ENCODE assay signal across 15 cellular contexts in the genomic region with DNA sequence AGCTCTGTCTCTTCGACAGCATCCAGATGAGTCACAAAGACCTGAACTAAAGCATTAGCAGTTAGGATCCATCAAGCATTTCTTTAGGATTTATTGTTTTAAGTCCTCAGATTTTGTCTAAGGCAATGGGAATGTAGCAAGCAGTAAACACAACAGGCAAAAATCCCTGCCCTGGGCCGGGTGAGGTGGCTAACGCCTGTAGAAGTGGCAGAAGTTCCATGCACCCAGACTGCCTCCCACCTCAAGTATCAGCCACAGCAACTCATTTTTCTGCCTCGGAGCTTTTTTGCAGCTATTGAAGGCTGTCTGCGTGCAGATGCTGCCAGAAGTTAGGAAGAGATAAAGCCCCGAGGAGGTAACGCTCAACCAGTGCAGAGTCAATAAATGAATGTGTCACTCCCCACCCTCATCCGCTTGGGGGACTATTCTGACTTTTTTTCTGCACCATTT. TPM values are rescaled to one million over a fixed set of nuclear protein-coding genes. Genes with fewer than 3 reads are reported as not detected.
DNase-seq lines count a peak whose midpoint lies in the region; TF ChIP-seq lines count a peak whose summit lies in the region.
"Had no signal": no experiment of that assay in that cellular context is flagged by ENCODE, and none has a peak within 500 bp of the region (broad histone marks: within the 10 kb centered on the region; RNA-seq: fewer than 3 reads in every experiment).

No MANE protein-coding gene starts in this region.

- no peaks in the 10 kb centered on the region for H3K4me1 Mint-ChIP-seq in MCF 10A (ENCODE audit: insufficient read depth, unreplicated experiment)
- H3K4me1 Mint-ChIP-seq: activated B cell treated with CpG ODN at 0.5 μM for 24 hours; activated naive CD8-positive, alpha-beta T cell treated with anti-CD3 and anti-CD28 coated beads, Interleukin-2, amount 50 U/mL, for 24 hours had no signal

- H3K27me3 Mint-ChIP-seq in MCF 10A (ENCODE audit: insufficient read depth, unreplicated experiment): no peaks in the 10 kb centered on the region

- TF ChIP-seq CTCF in MCF 10A (IDR thresholded peaks at IDR 0.05; ENCODE audit: unreplicated experiment): no peak

- H3K36me3 Mint-ChIP-seq in MCF 10A (ENCODE audit: insufficient read depth, unreplicated experiment): no peaks in the 10 kb centered on the region

- DNase-seq in NCI-H2171 treated with DMSO at 0.1 percent for 48 hours (lab: John Stamatoyannopoulos, UW) (peak; percentile 16), NCI-H2171 (lab: John Stamatoyannopoulos, UW) (no peak), NCI-H510A (lab: John Stamatoyannopoulos, UW) (peak; percentile 26), UCSD-AML1 (lab: John Stamatoyannopoulos, UW; ENCODE audit: unreplicated experiment) (peak; percentile 17), retina (peak; percentile 19), MCF 10A (ENCODE audit: unreplicated experiment) (no peak), COR-L47 (lab: John Stamatoyannopoulos, UW) (no peak)
- DNase-seq in activated CD4-positive, alpha-beta T cell treated with anti-CD3 and anti-CD28 coated beads, Interleukin-2, amount 50 U/mL, for 4 hours: no peak
- DNase-seq: activated B cell treated with CpG ODN at 0.5 μM for 24 hours; activated naive CD8-positive, alpha-beta T cell treated with anti-CD3 and anti-CD28 coated beads, Interleukin-2, amount 50 U/mL, for 24 hours; left ventricle myocardium inferior; nucleus accumbens; right cardiac atrium; stimulated activated naive CD4-positive, alpha-beta T cell treated with Interleukin-2 at 50 U/mL for 16 hours had no signal

- no peaks in the 10 kb centered on the region for H3K9me3 Mint-ChIP-seq in MCF 10A (ENCODE audit: unreplicated experiment)
- H3K9me3 Mint-ChIP-seq: activated B cell treated with CpG ODN at 0.5 μM for 24 hours had no signal

- no peak overlapping the region for H3K27ac Mint-ChIP-seq in MCF 10A (ENCODE audit: low read depth, unreplicated experiment)
- H3K27ac Mint-ChIP-seq: activated B cell treated with CpG ODN at 0.5 μM for 24 hours; activated naive CD8-positive, alpha-beta T cell treated with anti-CD3 and anti-CD28 coated beads, Interleukin-2, amount 50 U/mL, for 24 hours; activated T-helper 1 cell treated with anti-CD3 and anti-CD28 coated beads, Interleukin-12 subunit alpha, Interleukin-12 subunit beta, Interleukin-2, Interleukin-4 antibody, amounts not matched to agents 30 ng/mL and 10 ng/mL and 1 ng/mL, durations not matched to agents 14 hours and 24 hours and 36 hours had no signal

- POLR2A ChIA-PET in MCF 10A (lab: Yijun Ruan, JAX): interaction anchor here (0.8 kb wide), 1 partner anchor 9 kb away, joined by 3 read pairs; no protein-coding TSS in a partner anchor

- intact Hi-C loops in MCF 10A (cut with micrococcal nuclease): loop anchor here (5.0 kb wide), 1 partner anchor 145 kb away; no protein-coding TSS in a partner anchor

- CTCF ChIA-PET in MCF 10A (lab: Yijun Ruan, JAX): interaction anchor here (0.5 to 8.8 kb wide), 14 partner anchors 10 to 439 kb away, joined by 3 to 161 read pairs (median 3); no protein-coding TSS in a partner anchor

- no TSS peak for BruUV-seq in MCF 10A (replicated peaks; lab: Mats Ljungman, UMichigan)

- H3K4me3 Mint-ChIP-seq in MCF 10A (ENCODE audit: unreplicated experiment): no peak overlapping the region
- H3K4me3 Mint-ChIP-seq: activated B cell treated with CpG ODN at 0.5 μM for 24 hours; activated naive CD8-positive, alpha-beta T cell treated with anti-CD3 and anti-CD28 coated beads, Interleukin-2, amount 50 U/mL, for 24 hours; activated T-helper 1 cell treated with anti-CD3 and anti-CD28 coated beads, Interleukin-12 subunit alpha, Interleukin-12 subunit beta, Interleukin-2, Interleukin-4 antibody, amounts not matched to agents 30 ng/mL and 10 ng/mL and 1 ng/mL, durations not matched to agents 14 hours and 24 hours and 36 hours had no signal

RNA-seq across cellular contexts. Expression of gene MRI1, which starts 47.1 kb away (rescaled TPM):
- total RNA-seq in MCF 10A (2022): 24.8 and 27.0 TPM in 2 replicates

RNA-seq across cellular contexts. Expression of gene C19orf53, which starts 57.0 kb away (rescaled TPM):
- 89.0 and 101 TPM in 2 replicates for total RNA-seq in MCF 10A (2022)

Comparison
In these comparisons a context has a peak if more than half of its experiments do, and no peak if none do; other contexts are left out.
1. DNase-seq: peak in NCI-H2171 treated with DMSO at 0.1 percent for 48 hours (single experiment), NCI-H510A (single experiment), UCSD-AML1 (single experiment) and retina (single experiment); none in NCI-H2171 (single experiment), MCF 10A (single experiment), activated CD4-positive, alpha-beta T cell treated with anti-CD3 and anti-CD28 coated beads, Interleukin-2, amount 50 U/mL, for 4 hours (0 of 2) and COR-L47 (single experiment).